Comparison of ENCODE assay signal across 1 cellular context in genomic region chr2:17644997-17645715, GRCh38.
TF ChIP-seq lines count a peak whose summit lies in the region.

No MANE protein-coding gene starts in this region.

TF ChIP-seq in GM23338, 12 proteins besides CTCF, POLR2A, EP300 and RAD21 (continued from another document):
- TF ChIP-seq ZNF462 (CRISPR knock-in tag; IDR thresholded peaks at IDR 0.05) (no peak), ETS1 (IDR thresholded peaks at IDR 0.05) (no peak), EZH2phosphoT487 (IDR thresholded peaks at IDR 0.05; ENCODE audit: unreplicated experiment) (no peak), REST (IDR thresholded peaks at IDR 0.05; ENCODE audit: unreplicated experiment) (no peak), ZNF331 (CRISPR knock-in tag; IDR thresholded peaks at IDR 0.05; ENCODE audit: low read depth) (no peak), CREB1 (CRISPR knock-in tag; IDR thresholded peaks at IDR 0.05; ENCODE audit: low read depth) (no peak)
